Comparison of ENCODE assay signal across 25 cellular contexts in the genomic region with DNA sequence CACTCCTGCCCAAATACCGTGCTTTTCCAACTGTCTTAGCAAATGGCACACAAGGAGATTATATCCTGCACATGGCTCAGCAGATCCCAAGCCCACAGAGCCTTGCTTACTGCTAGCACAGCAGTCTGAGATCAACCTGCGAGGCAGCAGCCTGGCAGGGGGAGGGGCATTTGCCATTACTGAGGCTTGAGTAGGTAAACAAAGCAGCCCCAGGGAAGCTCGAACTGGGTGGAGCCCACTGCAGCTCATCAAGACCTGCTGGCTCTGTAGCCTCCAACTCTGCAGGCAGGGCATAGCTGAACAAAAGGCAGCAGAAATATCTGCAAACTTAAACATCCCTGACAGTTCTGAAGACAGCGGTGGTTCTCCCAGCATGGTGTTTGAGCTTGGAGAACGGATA.
"Had no signal": no experiment of that assay in that cellular context is flagged by ENCODE, and none has a peak within 500 bp of the region (broad histone marks: within the 10 kb centered on the region; RNA-seq: fewer than 3 reads in every experiment).

No MANE protein-coding gene starts in this region.

- H3K36me3 ChIP-seq: left ventricle myocardium inferior, stomach, suprapubic skin, tibial nerve had no signal

- H3K27me3 Mint-ChIP-seq: activated naive CD8-positive, alpha-beta T cell treated with anti-CD3 and anti-CD28 coated beads for 36 hours; stimulated activated memory B cell treated with anti-CD40 and anti-IgM and Interleukin-4, amounts not matched to agents 10 μg/mL and 1 μg/mL and 100 μg/mL, for 72 hours had no signal

- DNase-seq: activated CD4-positive, alpha-beta memory T cell treated with anti-CD3 and anti-CD28 coated beads for 36 hours; activated CD4-positive, alpha-beta T cell treated with anti-CD3 and anti-CD28 coated beads for 4 hours; activated CD4-positive, CD25-positive, alpha-beta regulatory T cell; activated naive CD4-positive, alpha-beta T cell treated with Interleukin-2 at 50 U/mL for 16 hours; activated naive CD8-positive, alpha-beta T cell treated with anti-CD3 and anti-CD28 coated beads for 36 hours; activated T-cell treated with anti-CD3 and anti-CD28 coated beads, Interleukin-2, amount 50 U/mL, for 48 hours; central memory CD4-positive, alpha-beta T cell; effector memory CD4-positive, alpha-beta T cell; foreskin melanocyte; glutamatergic neuron; left ventricle myocardium inferior; naive thymus-derived CD8-positive, alpha-beta T cell; psoas muscle; right cardiac atrium; stimulated activated CD4-positive, alpha-beta T cell treated with anti-CD3 and anti-CD28 coated beads, Interleukin-1b, Interleukin-23, amount 100 ng/mL, for 48 hours; stomach had no signal

- H3K36me3 Mint-ChIP-seq: activated CD4-positive, alpha-beta memory T cell treated with anti-CD3 and anti-CD28 coated beads for 36 hours; activated naive CD8-positive, alpha-beta T cell treated with anti-CD3 and anti-CD28 coated beads for 36 hours; stimulated activated memory B cell treated with anti-CD40 and anti-IgM and Interleukin-4, amounts not matched to agents 10 μg/mL and 1 μg/mL and 100 μg/mL, for 72 hours had no signal

- H3K27ac Mint-ChIP-seq: activated CD4-positive, alpha-beta memory T cell treated with anti-CD3 and anti-CD28 coated beads for 36 hours; activated naive CD8-positive, alpha-beta T cell treated with anti-CD3 and anti-CD28 coated beads for 36 hours; mesothelial cell of epicardium; naive thymus-derived CD8-positive, alpha-beta T cell; stimulated activated memory B cell treated with anti-CD40 and anti-IgM and Interleukin-4, amounts not matched to agents 10 μg/mL and 1 μg/mL and 100 μg/mL, for 72 hours had no signal

- FAIRE-seq: astrocyte, colon, endothelial cell of umbilical vein had no signal

- H3K79me2 ChIP-seq: hepatocyte had no signal

- H3K27ac ChIP-seq: hepatocyte, left ventricle myocardium inferior, psoas muscle, stomach, suprapubic skin, tibial nerve had no signal

- ATAC-seq: esophagus mucosa; naive thymus-derived CD8-positive, alpha-beta T cell; psoas muscle; right cardiac atrium; stimulated activated memory B cell treated with anti-CD40 and anti-IgM and Interleukin-4, amounts not matched to agents 10 μg/mL and 1 μg/mL and 100 μg/mL, for 72 hours had no signal

- H3K4me3 Mint-ChIP-seq: activated CD4-positive, alpha-beta memory T cell treated with anti-CD3 and anti-CD28 coated beads for 36 hours; activated naive CD8-positive, alpha-beta T cell treated with anti-CD3 and anti-CD28 coated beads for 36 hours; mesothelial cell of epicardium; naive thymus-derived CD8-positive, alpha-beta T cell; stimulated activated memory B cell treated with anti-CD40 and anti-IgM and Interleukin-4, amounts not matched to agents 10 μg/mL and 1 μg/mL and 100 μg/mL, for 72 hours had no signal

- H3K4me1 ChIP-seq: left ventricle myocardium inferior, psoas muscle, stomach, suprapubic skin, tibial nerve had no signal

- H3K4me1 Mint-ChIP-seq: activated naive CD8-positive, alpha-beta T cell treated with anti-CD3 and anti-CD28 coated beads for 36 hours; mesothelial cell of epicardium; naive thymus-derived CD8-positive, alpha-beta T cell; stimulated activated memory B cell treated with anti-CD40 and anti-IgM and Interleukin-4, amounts not matched to agents 10 μg/mL and 1 μg/mL and 100 μg/mL, for 72 hours had no signal

- H3K27me3 ChIP-seq: hepatocyte, stomach, suprapubic skin, tibial nerve had no signal

- H3K4me2 ChIP-seq: hepatocyte had no signal

- H3K9me3 ChIP-seq: psoas muscle, suprapubic skin had no signal

- H2AFZ ChIP-seq: hepatocyte had no signal

- H3K4me3 ChIP-seq: hepatocyte, left ventricle myocardium inferior, psoas muscle, stomach, suprapubic skin, tibial nerve had no signal
